Comparison of ENCODE assay signal across 8 cellular contexts in the genomic region with DNA sequence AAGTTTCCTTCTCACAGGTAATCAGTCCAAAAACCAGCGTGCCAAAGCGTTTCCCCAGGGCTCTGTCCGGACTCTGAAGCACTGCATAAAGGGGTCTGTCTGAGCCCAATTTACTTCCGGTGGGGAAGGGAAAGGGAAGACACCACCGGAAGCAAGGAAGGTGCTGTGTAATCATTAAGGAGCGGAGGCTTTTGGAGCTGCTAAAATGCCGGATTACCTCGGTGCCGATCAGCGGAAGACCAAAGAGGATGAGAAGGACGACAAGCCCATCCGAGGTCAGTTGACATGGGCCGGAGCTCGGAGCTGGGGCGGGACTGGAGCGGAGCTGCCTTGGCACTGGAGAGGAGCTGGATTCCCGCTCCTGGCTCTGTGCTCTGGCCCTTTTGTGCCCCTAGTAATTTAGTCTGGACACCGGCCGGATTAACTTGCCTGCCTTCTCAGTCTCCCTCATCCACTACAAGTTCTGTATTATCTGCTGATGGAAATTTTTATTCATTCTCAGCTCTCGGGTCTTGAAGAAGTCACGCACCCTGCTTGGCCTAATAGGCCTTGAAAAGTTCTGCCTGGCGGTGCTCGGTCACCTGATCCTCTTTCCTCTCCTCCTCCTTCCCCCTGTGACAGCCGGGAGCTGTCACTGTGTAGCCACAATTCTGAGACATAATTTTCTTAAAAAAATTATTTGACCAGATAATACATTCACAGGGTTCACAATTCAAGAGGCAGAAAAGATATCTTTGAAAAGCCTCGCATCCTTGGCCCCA.
DNase-seq lines count a peak whose midpoint lies in the region; ATAC-seq and TF ChIP-seq lines count a peak whose summit lies in the region.

A gene (plus strand): TSS at position 137 of the 761 bp plus-strand sequence. CDS start 69 bp downstream, at position 206.

- ATAC-seq in GM19043 (IDR thresholded peaks at IDR 0.05; ENCODE audit: low read depth, unreplicated experiment) = peak; percentile 70
- peak; percentile 81 for ATAC-seq in HG03354 (IDR thresholded peaks at IDR 0.05; ENCODE audit: poor library complexity, severe bottlenecking, unreplicated experiment)

- H3K4me3 ChIP-seq in AG10803 (ENCODE audit: low read length) = peak within 1 kb of the TSS; percentile 95

- DNase-seq in AG10803 (ENCODE audit: low read depth) (peak; percentile 93), NCI-H446 (lab: John Stamatoyannopoulos, UW) (peak; percentile 83 to 85), iris pigment epithelial cell (ENCODE audit: low read depth) (peak; percentile 92)
- peak; percentile 81 for DNase-seq in activated CD4-positive, CD25-positive, alpha-beta regulatory T cell treated with anti-CD3 and anti-CD28 coated beads, Interleukin-2, amount 50 U/mL, for 16 hours (ENCODE audit: low read depth, low spot score)
- DNase-seq in central memory CD4-positive, alpha-beta T cell = peak; percentile 81
- DNase-seq in stimulated activated CD4-positive, alpha-beta T cell treated with anti-CD3 and anti-CD28 coated beads, Interleukin-12 subunit alpha, Interleukin-12 subunit beta, amount 100 ng/mL, for 24 hours (ENCODE audit: low read depth in 2 of 2) = peak; percentile 66 to 77

- no peak for TF ChIP-seq CTCF in AG10803 (conservative IDR thresholded peaks at IDR 0.05; ENCODE audit: low read length)

Comparison
In these comparisons a context has a peak if more than half of its experiments do, and no peak if none do; other contexts are left out.
1. Peak in every context shown above with its lines: DNase-seq, ATAC-seq and H3K4me3 ChIP-seq.